ENCODE assay signal across 8 cellular contexts in the genomic region with DNA sequence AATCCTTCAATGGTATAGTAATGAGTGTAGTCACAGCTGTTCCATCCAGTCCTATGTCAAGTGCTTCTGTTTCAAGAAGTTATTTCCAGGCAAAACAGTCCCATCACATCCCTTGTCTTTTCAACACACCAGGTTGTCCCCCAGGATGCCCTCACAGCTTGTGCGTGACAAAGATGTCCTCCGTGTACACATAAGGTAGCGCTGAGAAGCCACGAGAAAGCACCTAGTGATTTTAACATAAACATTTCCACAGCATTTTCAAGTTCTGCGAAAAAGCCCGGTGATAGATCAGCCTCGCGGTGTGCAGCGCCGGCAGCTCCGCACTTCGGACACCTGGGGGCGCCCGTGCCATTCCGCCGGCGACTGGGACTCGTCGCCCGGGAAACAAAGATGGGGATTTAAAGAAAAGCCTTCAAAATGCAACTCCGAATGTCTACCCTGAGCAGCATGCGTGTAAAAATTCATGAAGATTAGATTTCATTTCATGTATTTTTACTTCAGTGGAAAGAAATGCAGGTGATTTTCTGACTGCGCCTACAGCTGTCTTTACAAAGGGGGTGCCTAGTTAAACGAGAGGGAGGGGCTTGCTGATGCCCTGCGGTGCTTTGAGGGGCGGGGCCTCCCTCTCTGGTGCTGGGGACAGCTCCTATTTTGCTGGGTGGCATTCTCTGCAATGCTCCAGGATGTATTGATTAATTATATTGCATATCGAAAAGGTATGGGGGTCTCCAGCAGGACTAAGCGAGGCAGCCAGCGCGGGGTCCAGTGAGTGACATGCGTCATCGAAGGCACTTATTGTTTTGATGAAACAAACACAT. TPM values are rescaled to one million over a fixed set of nuclear protein-coding genes. Genes with fewer than 3 reads are reported as not detected.
A peak's percentile ranks its signal among the peaks of the same experiment; 100 is the strongest.
DNase-seq lines count a peak whose midpoint lies in the region; ATAC-seq, FAIRE-seq and TF ChIP-seq lines count a peak whose summit lies in the region.

No MANE protein-coding gene starts in this region.

- peak; percentile 76 to 82 for TF ChIP-seq RAD21 in K562 (CRISPR knock-in tag; conservative IDR thresholded peaks at IDR 0.05 in 1 of 2, IDR thresholded peaks at IDR 0.05 in 1 of 2)

- in situ Hi-C loops in K562 (cut with MboI), result loop anchor here (5.0 kb wide), 1 partner anchor 86 kb away; no protein-coding TSS in a partner anchor

- no peak for TF ChIP-seq POLR2A in K562 (conservative IDR thresholded peaks at IDR 0.05)

- DNase-seq in GDM1 (lab: John Stamatoyannopoulos, UW) (peak; percentile 63), NCI-H128 (lab: John Stamatoyannopoulos, UW; ENCODE audit: unreplicated experiment) (peak; percentile 70), T-helper 9 cell (peak; percentile 28), K562 (ENCODE audit: extremely low read depth in 1 of 4, low spot score in 3 of 4) (peak; percentile 58 to 74 (median 72)), cortex of kidney (lab: John Stamatoyannopoulos, UW) (no peak)
- DNase-seq in stimulated activated CD4-positive, alpha-beta T cell treated with anti-CD3 and anti-CD28 coated beads, Interleukin-12 subunit alpha, Interleukin-12 subunit beta, amount 100 ng/mL, for 4 hours, result peak; percentile 61

- ATAC-seq in K562, result peak; percentile 93

- CTCF ChIA-PET in HEK293 (lab: Yijun Ruan, JAX), result interaction anchor here (0.6 to 3.7 kb wide), 22 partner anchors 10 to 1441 kb away, joined by 3 to 17 read pairs (median 4); a partner anchor contains a TSS
- CTCF ChIA-PET in K562 (lab: Yijun Ruan, JAX; ENCODE audit: low intra/inter-chr PET ratio), result interaction anchor here (1.1 to 1.3 kb wide), 3 partner anchors 76 to 1294 kb away, joined by 4 to 6 read pairs (median 5); no protein-coding TSS in a partner anchor

- FAIRE-seq in K562 (lab: Jason Lieb, UNC), result peak; percentile 37

- no peak overlapping the region for H2AFZ ChIP-seq in K562 (ENCODE audit: low read depth, low read length)

- H3K4me1 ChIP-seq in HEK293 (ENCODE audit: control insufficient read depth, insufficient read depth, low read length) (no peaks in the 10 kb centered on the region), K562 (replicated peaks in 1 of 2; ENCODE audit: control insufficient read depth in 2 of 2, insufficient read depth in 2 of 2, low read length in 2 of 2) (no peaks in the 10 kb centered on the region), iPS-18a (ENCODE audit: control insufficient read depth, low read depth, low read length) (peaks cover 5% of the 10 kb centered on the region)

- BruUV-seq in K562 (replicated peaks; lab: Mats Ljungman, UMichigan), result no TSS peak

- POLR2A ChIA-PET in HEK293 (lab: Yijun Ruan, JAX), result interaction anchor here (0.7 kb wide), 1 partner anchor 155 kb away, joined by 3 read pairs; no protein-coding TSS in a partner anchor
- POLR2A ChIA-PET in K562 (lab: Yijun Ruan, JAX), result no interaction called here

- H3K4me2 ChIP-seq in K562 (ENCODE audit: insufficient read depth, low read length), result no peak overlapping the region

- no peak for TF ChIP-seq CTCF in HEK293 (tag by site-specific recombination; IDR thresholded peaks at IDR 0.05)
- peak; percentile 77 to 87 (median 81) for TF ChIP-seq CTCF in K562 (IDR thresholded peaks at IDR 0.05 in 2 of 3, conservative IDR thresholded peaks at IDR 0.05 in 1 of 3; ENCODE audit: insufficient read depth in 2 of 3, low read depth in 1 of 3, low read length in 3 of 3)

- intact Hi-C loops in K562 (cut with micrococcal nuclease), result loop anchor here (1.0 to 10.0 kb wide), 4 partner anchors 76 to 1294 kb away; no protein-coding TSS in a partner anchor

- H3K4me3 ChIP-seq in HEK293 (ENCODE audit: low read depth, low read length) (no peak overlapping the region), K562 (no peak overlapping the region), iPS-18a (ENCODE audit: low read length) (peak overlapping the region; percentile 51)

- no peaks in the 10 kb centered on the region for H3K79me2 ChIP-seq in K562 (ENCODE audit: control insufficient read depth, insufficient read depth, low read length)

- TF ChIP-seq EP300 in K562 (IDR thresholded peaks at IDR 0.05; ENCODE audit: low read length), result no peak

- no peaks in the 10 kb centered on the region for H4K20me1 ChIP-seq in K562 (replicated peaks; ENCODE audit: control insufficient read depth, insufficient read depth, low read length)

- H3K27me3 ChIP-seq in K562 (ENCODE audit: control insufficient read depth in 2 of 2, insufficient read depth in 2 of 2, low read length in 2 of 2), result peaks cover 0 to 16% of the 10 kb centered on the region in 2 experiments; a peak in 1 of 5 replicates
- peaks cover 8% of the 10 kb centered on the region for H3K27me3 ChIP-seq in iPS-18a (ENCODE audit: control insufficient read depth, insufficient read depth, low read length)

- no peaks in the 10 kb centered on the region for H3K9me1 ChIP-seq in K562 (ENCODE audit: control insufficient read depth, insufficient read depth, low read length)

- no peaks in the 10 kb centered on the region for H3K9me3 ChIP-seq in HEK293 (ENCODE audit: control insufficient read depth, insufficient read depth, low read depth, low read length)
- no peaks in the 10 kb centered on the region for H3K9me3 ChIP-seq in K562 (replicated peaks; ENCODE audit: control insufficient read depth, insufficient read depth, low read depth, low read length)
- no peaks in the 10 kb centered on the region for H3K9me3 ChIP-seq in iPS-18a (ENCODE audit: control insufficient read depth, low read depth, low read length)

- 17% methylated on average over 27 of the region's 32 CpGs for WGBS in K562 (ENCODE audit: insufficient coverage, low coverage, missing lambda C conversion rate)

- H3K27ac ChIP-seq in HEK293 (ENCODE audit: extremely low read depth, low read depth, low read length) (no peak overlapping the region), K562 (ENCODE audit: extremely low read depth, low read depth, low read length) (no peak overlapping the region), iPS-18a (ENCODE audit: low read length) (no peak overlapping the region)

- H3K9ac ChIP-seq in K562 (ENCODE audit: insufficient read depth in 1 of 2, low read depth in 2 of 2, low read length in 2 of 2) (no peak overlapping the region), iPS-18a (ENCODE audit: low read length) (no peak overlapping the region)

- H3K36me3 ChIP-seq in HEK293 (ENCODE audit: control insufficient read depth in 2 of 2, insufficient read depth in 1 of 2, low read length in 2 of 2) (no peaks in the 10 kb centered on the region), K562 (ENCODE audit: control insufficient read depth, insufficient read depth, low read length) (no peaks in the 10 kb centered on the region), iPS-18a (ENCODE audit: control insufficient read depth, low read depth, low read length) (no peaks in the 10 kb centered on the region)

TF ChIP-seq in K562, 482 proteins besides CTCF, POLR2A, EP300 and RAD21 (continues in another document):
- TF ChIP-seq KDM5B (IDR thresholded peaks at IDR 0.05; ENCODE audit: insufficient replicate concordance, low read depth, low read length), result no peak
- TF ChIP-seq, protein P1, sequence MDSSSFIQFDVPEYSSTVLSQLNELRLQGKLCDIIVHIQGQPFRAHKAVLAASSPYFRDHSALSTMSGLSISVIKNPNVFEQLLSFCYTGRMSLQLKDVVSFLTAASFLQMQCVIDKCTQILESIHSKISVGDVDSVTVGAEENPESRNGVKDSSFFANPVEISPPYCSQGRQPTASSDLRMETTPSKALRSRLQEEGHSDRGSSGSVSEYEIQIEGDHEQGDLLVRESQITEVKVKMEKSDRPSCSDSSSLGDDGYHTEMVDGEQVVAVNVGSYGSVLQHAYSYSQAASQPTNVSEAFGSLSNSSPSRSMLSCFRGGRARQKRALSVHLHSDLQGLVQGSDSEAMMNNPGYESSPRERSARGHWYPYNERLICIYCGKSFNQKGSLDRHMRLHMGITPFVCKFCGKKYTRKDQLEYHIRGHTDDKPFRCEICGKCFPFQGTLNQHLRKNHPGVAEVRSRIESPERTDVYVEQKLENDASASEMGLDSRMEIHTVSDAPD (CRISPR knock-in tag; IDR thresholded peaks at IDR 0.05), result no peak
- no peak for TF ChIP-seq CREM (IDR thresholded peaks at IDR 0.05; ENCODE audit: low read depth)
- no peak for TF ChIP-seq FUS (optimal IDR thresholded peaks at IDR 0.05; ENCODE audit: low read depth, low read length)
- TF ChIP-seq, protein P2, sequence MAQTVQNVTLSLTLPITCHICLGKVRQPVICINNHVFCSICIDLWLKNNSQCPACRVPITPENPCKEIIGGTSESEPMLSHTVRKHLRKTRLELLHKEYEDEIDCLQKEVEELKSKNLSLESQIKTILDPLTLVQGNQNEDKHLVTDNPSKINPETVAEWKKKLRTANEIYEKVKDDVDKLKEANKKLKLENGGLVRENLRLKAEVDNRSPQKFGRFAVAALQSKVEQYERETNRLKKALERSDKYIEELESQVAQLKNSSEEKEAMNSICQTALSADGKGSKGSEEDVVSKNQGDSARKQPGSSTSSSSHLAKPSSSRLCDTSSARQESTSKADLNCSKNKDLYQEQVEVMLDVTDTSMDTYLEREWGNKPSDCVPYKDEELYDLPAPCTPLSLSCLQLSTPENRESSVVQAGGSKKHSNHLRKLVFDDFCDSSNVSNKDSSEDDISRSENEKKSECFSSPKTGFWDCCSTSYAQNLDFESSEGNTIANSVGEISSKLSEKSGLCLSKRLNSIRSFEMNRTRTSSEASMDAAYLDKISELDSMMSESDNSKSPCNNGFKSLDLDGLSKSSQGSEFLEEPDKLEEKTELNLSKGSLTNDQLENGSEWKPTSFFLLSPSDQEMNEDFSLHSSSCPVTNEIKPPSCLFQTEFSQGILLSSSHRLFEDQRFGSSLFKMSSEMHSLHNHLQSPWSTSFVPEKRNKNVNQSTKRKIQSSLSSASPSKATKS (CRISPR knock-in tag; IDR thresholded peaks at IDR 0.05), result no peak
- TF ChIP-seq CCAR2 (IDR thresholded peaks at IDR 0.05; ENCODE audit: low read depth, low read length), result no peak

RNA-seq across cellular contexts. Expression of a gene that starts 49.9 kb away (rescaled TPM):
- total RNA-seq in K562 (2011; cell fraction: chromatin; rRNA removed; ENCODE audit: low replicate concordance), result not detected in 2 replicates
- not detected in 2 replicates for total RNA-seq in K562 (2011; cell fraction: nucleolus; rRNA removed)
- not detected in 2 replicates for total RNA-seq in K562 (2011; cell fraction: nucleoplasm; rRNA removed)
- total RNA-seq in K562 (2014; rRNA removed) (not detected in 2 replicates), K562 (2014; rRNA removed; fragmentation: Illumina TruSeq; extraction: Trizol) (not detected in 2 replicates), K562 (2015; rRNA removed; fragmentation: Illumina TruSeq; extraction: Trizol) (not detected in 2 replicates), K562 (2021) (not detected in 2 replicates)
- polyA plus RNA-seq in K562 (2011; rRNA removed) (not detected in 2 replicates), K562 (2014; fragmentation: Illumina TruSeq; extraction: Trizol) (not detected in 2 replicates), K562 (2014; fragmentation: Nextera tagmentation; extraction: Ambion mirVana) (not detected), K562 (2014; rRNA removed) (not detected in 2 replicates)
- polyA plus RNA-seq in K562 (2011; cell fraction: cytosol; rRNA removed), result not detected in 2 replicates
- polyA plus RNA-seq in K562 (2011; cell fraction: nucleus; rRNA removed), result not detected in 2 replicates
- not detected in 2 replicates for polyA plus RNA-seq in K562 (2012)
- not detected in 2 replicates for polyA minus RNA-seq in K562 (2011; rRNA and poly(A)+ RNA removed)
- polyA minus RNA-seq in K562 (2011; cell fraction: cytosol; rRNA and poly(A)+ RNA removed), result not detected in 2 replicates
- polyA minus RNA-seq in K562 (2011; cell fraction: nucleus; rRNA and poly(A)+ RNA removed), result not detected in 2 replicates
